Comparison of ENCODE assay signal across 8 cellular contexts in the genomic region with DNA sequence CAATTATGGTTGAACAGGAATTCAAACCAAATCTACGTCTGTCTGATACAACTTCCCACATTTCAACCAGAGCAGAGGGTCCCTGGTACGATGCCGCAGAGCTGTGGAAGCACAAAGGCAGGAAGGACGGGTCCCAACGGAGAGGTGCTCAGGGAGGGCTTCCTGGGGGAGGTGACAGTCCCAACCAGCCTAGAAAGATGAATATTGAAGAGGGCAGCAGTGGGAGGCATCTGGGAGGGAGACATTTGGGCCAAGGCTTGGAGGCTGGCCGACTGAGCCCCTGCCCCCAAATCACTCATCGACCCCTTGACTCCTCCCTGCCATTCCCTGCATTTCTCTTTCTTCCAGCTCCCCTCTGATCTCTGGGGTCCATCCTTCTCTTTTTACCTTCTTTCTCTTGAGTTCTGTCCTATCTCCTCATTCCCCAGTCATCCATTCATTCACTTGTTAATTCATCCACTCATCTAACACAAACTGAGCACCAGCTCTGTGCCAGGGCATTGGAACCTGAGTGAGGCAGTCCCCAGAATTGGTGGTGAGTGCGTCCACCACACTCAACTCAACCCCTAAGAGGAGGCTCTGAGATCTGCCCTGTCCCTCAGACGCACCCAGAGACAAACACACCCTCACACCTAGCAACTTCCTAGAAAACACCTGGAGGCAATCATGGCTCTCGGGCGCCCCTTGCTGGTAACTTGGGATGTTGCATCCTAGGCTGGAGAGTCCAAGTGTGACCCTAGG. TPM values are rescaled to one million over a fixed set of nuclear protein-coding genes. Genes with fewer than 3 reads are reported as not detected.
A peak's percentile ranks its signal among the peaks of the same experiment; 100 is the strongest.
DNase-seq lines count a peak whose midpoint lies in the region; ATAC-seq and TF ChIP-seq lines count a peak whose summit lies in the region.

No MANE protein-coding gene starts in this region.

- peak; percentile 54 for DNase-seq in AG10803 (ENCODE audit: low read depth)
- DNase-seq in NCI-H2171 treated with DMSO at 0.1 percent for 48 hours (lab: John Stamatoyannopoulos, UW): peak; percentile 66
- DNase-seq in activated CD4-positive, CD25-positive, alpha-beta regulatory T cell treated with anti-CD3 and anti-CD28 coated beads, Interleukin-2, amount 50 U/mL, for 72 hours: peak; percentile 87
- peak; percentile 74 for DNase-seq in central memory CD4-positive, alpha-beta T cell
- peak; percentile 77 for DNase-seq in left lobe of liver (ENCODE audit: low spot score)
- DNase-seq in stimulated activated CD4-positive, alpha-beta T cell treated with anti-CD3 and anti-CD28 coated beads, Interleukin-4, amount 100 ng/mL, for 48 hours (ENCODE audit: low read depth in 2 of 2): peak; percentile 71 to 85

- H3K4me3 ChIP-seq in AG10803 (ENCODE audit: low read length): no peak overlapping the region

- peak; percentile 69 for ATAC-seq in GM19467 (IDR thresholded peaks at IDR 0.05; ENCODE audit: unreplicated experiment)
- peak; percentile 99 for ATAC-seq in left lobe of liver
- no peak for ATAC-seq in GM21390 (IDR thresholded peaks at IDR 0.05; ENCODE audit: unreplicated experiment)

- peak; percentile 94 for TF ChIP-seq CTCF in AG10803 (conservative IDR thresholded peaks at IDR 0.05; ENCODE audit: low read length)

RNA-seq across cellular contexts. Expression of gene CELA3B, which starts 13.2 kb away (rescaled TPM):
- 7.4 TPM for total RNA-seq in left lobe of liver

RNA-seq across cellular contexts. Expression of gene HSPG2, which starts 26.5 kb away (rescaled TPM):
- 50.8 TPM for total RNA-seq in left lobe of liver

RNA-seq across cellular contexts. Expression of gene CELA3A, which starts 37.8 kb away (rescaled TPM):
- 13.4 TPM for total RNA-seq in left lobe of liver
